Comparison of ENCODE assay signal across 1 cellular context in genomic region chr19:35404879-35405622, GRCh38.
A peak's percentile ranks its signal among the peaks of the same experiment; 100 is the strongest.
TF ChIP-seq lines count a peak whose summit lies in the region.

No MANE protein-coding gene starts in this region.

TF ChIP-seq in IMR-90, 13 proteins besides CTCF, POLR2A, EP300 and RAD21:
- TF ChIP-seq MAFK (IDR thresholded peaks at IDR 0.05; ENCODE audit: low read depth, low read length) (no peak), BHLHE40 (IDR thresholded peaks at IDR 0.05; ENCODE audit: low read depth, low read length) (peak; percentile 89), FOS (IDR thresholded peaks at IDR 0.05; ENCODE audit: low read depth, low read length) (peak; percentile 37; the same call in 1 of the 2 replicates), ELK1 (IDR thresholded peaks at IDR 0.05; ENCODE audit: borderline replicate concordance, low read depth, low read length) (no peak), RCOR1 (IDR thresholded peaks at IDR 0.05; ENCODE audit: insufficient replicate concordance, low read length) (no peak), RFX5 (IDR thresholded peaks at IDR 0.05; ENCODE audit: low read depth, low read length) (no peak), NFE2L2 (IDR thresholded peaks at IDR 0.05; ENCODE audit: low read depth, low read length) (no peak), SMC3 (IDR thresholded peaks at IDR 0.05; ENCODE audit: low read depth, low read length) (no peak), CHD1 (IDR thresholded peaks at IDR 0.05; ENCODE audit: low read depth, low read length) (no peak), MXI1 (IDR thresholded peaks at IDR 0.05; ENCODE audit: borderline replicate concordance, low read depth, low read length) (peak; percentile 76), CEBPB (IDR thresholded peaks at IDR 0.05; ENCODE audit: low read depth, low read length) (peak; percentile 61; the same call in 1 of the 2 replicates), MAZ (IDR thresholded peaks at IDR 0.05; ENCODE audit: borderline replicate concordance, low read depth, low read length) (peak; percentile 60; the same call in 1 of the 2 replicates)
- TF ChIP-seq, protein P1, sequence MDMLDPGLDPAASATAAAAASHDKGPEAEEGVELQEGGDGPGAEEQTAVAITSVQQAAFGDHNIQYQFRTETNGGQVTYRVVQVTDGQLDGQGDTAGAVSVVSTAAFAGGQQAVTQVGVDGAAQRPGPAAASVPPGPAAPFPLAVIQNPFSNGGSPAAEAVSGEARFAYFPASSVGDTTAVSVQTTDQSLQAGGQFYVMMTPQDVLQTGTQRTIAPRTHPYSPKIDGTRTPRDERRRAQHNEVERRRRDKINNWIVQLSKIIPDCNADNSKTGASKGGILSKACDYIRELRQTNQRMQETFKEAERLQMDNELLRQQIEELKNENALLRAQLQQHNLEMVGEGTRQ (IDR thresholded peaks at IDR 0.05; ENCODE audit: low read depth, low read length) = no peak
